24 cellular contexts compared by ENCODE assay signal in the genomic region with DNA sequence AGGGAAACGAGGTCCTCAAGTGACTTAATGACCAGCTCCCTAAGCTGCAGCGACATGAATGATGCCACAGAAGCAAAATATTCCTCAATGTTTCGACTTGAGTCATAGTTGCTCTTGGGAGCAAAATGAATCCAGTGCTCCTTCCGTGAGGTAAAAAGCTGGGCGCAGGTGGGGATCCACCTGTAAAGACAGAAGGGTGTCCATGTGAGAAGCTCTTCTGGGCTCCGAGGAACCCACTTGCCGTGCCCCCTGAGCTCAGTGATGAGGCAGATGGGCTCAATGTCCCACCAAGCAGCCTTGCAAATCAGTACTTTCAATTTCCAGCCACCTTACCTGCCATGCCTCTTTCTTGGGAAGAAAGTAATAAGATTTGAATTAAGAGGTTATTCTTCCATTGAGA. TPM values are rescaled to one million over a fixed set of nuclear protein-coding genes. Genes with fewer than 3 reads are reported as not detected.
"Had no signal": no experiment of that assay in that cellular context is flagged by ENCODE, and none has a peak within 500 bp of the region (broad histone marks: within the 10 kb centered on the region; RNA-seq: fewer than 3 reads in every experiment).

No MANE protein-coding gene starts in this region.

- H3K36me3 ChIP-seq: suprapubic skin, thoracic aorta, thyroid gland, tibial artery, tibial nerve, transverse colon, upper lobe of left lung, upper lobe of right lung, uterus, vagina had no signal

- H3K27ac ChIP-seq: suprapubic skin, testis, thoracic aorta, thyroid gland, tibial artery, tibial nerve, transverse colon, upper lobe of left lung, upper lobe of right lung, uterus, vagina had no signal

- H3K4me1 ChIP-seq: suprapubic skin, testis, thyroid gland, tibial artery, tibial nerve, transverse colon, upper lobe of left lung, upper lobe of right lung, uterus, vagina had no signal

- H3K27me3 ChIP-seq: suprapubic skin, testis, thyroid gland, tibial nerve, transverse colon, upper lobe of left lung, upper lobe of right lung, uterus, vagina had no signal

- H3K4me3 ChIP-seq: suprapubic skin, testis, thoracic aorta, thyroid gland, tibial artery, tibial nerve, transverse colon, upper lobe of left lung, upper lobe of right lung, uterus, vagina had no signal

- FAIRE-seq: urothelium cell line had no signal

- DNase-seq: stimulated activated CD4-positive, alpha-beta T cell treated with anti-CD3 and anti-CD28 coated beads, Interleukin-2, amount 100 ng/mL, for 48 hours; stimulated activated CD4-positive, alpha-beta T cell treated with anti-CD3 and anti-CD28 coated beads, Interleukin-4, amount 100 ng/mL, for 1 hour; stimulated activated CD4-positive, alpha-beta T cell treated with anti-CD3 and anti-CD28 coated beads, Interleukin-4, amount 100 ng/mL, for 24 hours; stimulated activated CD4-positive, alpha-beta T cell treated with anti-CD3 and anti-CD28 coated beads, Interleukin-4, amount 100 ng/mL, for 4 hours; stimulated activated CD8-positive, alpha-beta memory T cell treated with anti-CD3 and anti-CD28 coated beads, Interleukin-4, amount 100 ng/mL, for 48 hours; stimulated activated naive B cell treated with anti-CD40 and anti-IgM and Interleukin-4, amounts not matched to agents 10 μg/mL and 1 μg/mL and 100 μg/mL, for 72 hours; stimulated activated naive CD4-positive, alpha-beta T cell; stimulated activated naive CD4-positive, alpha-beta T cell treated with Interleukin-2 at 50 U/mL for 16 hours; stimulated activated naive CD8-positive, alpha-beta T cell treated with anti-CD3 and anti-CD28 coated beads, Interleukin-15, amount 100 ng/mL, for 72 hours; stimulated activated naive CD8-positive, alpha-beta T cell treated with anti-CD3 and anti-CD28 coated beads, Interleukin-15, Interleukin-2, amounts not matched to agents 100 U/mL and 50 U/mL, for 24 hours; substantia nigra; testis; thyroid gland; tibial artery; transverse colon; trophoblast cell; upper lobe of left lung; upper lobe of right lung; uterus had no signal

- H3K9me3 ChIP-seq: suprapubic skin, testis, thoracic aorta, thyroid gland, tibial artery, tibial nerve, transverse colon, upper lobe of left lung, upper lobe of right lung, uterus, vagina had no signal

RNA-seq across cellular contexts. Expression of a gene that starts 25.5 kb away (rescaled TPM):
- total RNA-seq: thoracic aorta, tibial nerve had no signal
